Comparison of ENCODE assay signal across 9 cellular contexts in genomic region chr10:25933653-25934608, GRCh38. TPM values are rescaled to one million over a fixed set of nuclear protein-coding genes. Genes with fewer than 3 reads are reported as not detected.
A peak's percentile ranks its signal among the peaks of the same experiment; 100 is the strongest.
DNase-seq lines count a peak whose midpoint lies in the region; ATAC-seq and TF ChIP-seq lines count a peak whose summit lies in the region.
"Had no signal": no experiment of that assay in that cellular context is flagged by ENCODE, and none has a peak within 500 bp of the region (broad histone marks: within the 10 kb centered on the region; RNA-seq: fewer than 3 reads in every experiment).

TSS of gene MYO3A (plus strand) at chr10:25934229. CDS start at chr10:25952111, 17,882 bp downstream.

- intact Hi-C loops in Right ventricle myocardium inferior (cut with DNase I) (no loop called here), mucosa of descending colon (cut with DNase I, micrococcal nuclease) (no loop called here), vagina (cut with DNase I) (no loop called here)

- H3K36me3 ChIP-seq in cardiac muscle cell (no peaks in the 10 kb centered on the region), mucosa of descending colon (ENCODE audit: low read depth) (no peaks in the 10 kb centered on the region), vagina (no peaks in the 10 kb centered on the region), MG63 (no peaks in the 10 kb centered on the region)

- no peak for TF ChIP-seq POLR2A in vagina (IDR thresholded peaks at IDR 0.05)

- H3K9me3 ChIP-seq in cardiac muscle cell (ENCODE audit: low read depth) (no peaks in the 10 kb centered on the region), mucosa of descending colon (no peaks in the 10 kb centered on the region), vagina (no peaks in the 10 kb centered on the region), MG63 (no peaks in the 10 kb centered on the region)

- peak within 1 kb of the TSS; percentile 45 for H3K4me3 ChIP-seq in cardiac muscle cell
- no peak within 1 kb of the TSS for H3K4me3 ChIP-seq in mucosa of descending colon
- H3K4me3 ChIP-seq in vagina = peak within 1 kb of the TSS; percentile 39 to 44
- no peak within 1 kb of the TSS for H3K4me3 ChIP-seq in MG63

- no peaks in the 10 kb centered on the region for H3K36me3 Mint-ChIP-seq in brain

- peaks cover 29% of the 10 kb centered on the region for H3K4me1 Mint-ChIP-seq in brain

- DNase-seq in cardiac muscle cell (ENCODE audit: low read depth in 1 of 2, low spot score in 1 of 2) = peak; percentile 5 to 44
- no peak for DNase-seq in Right ventricle myocardium inferior (ENCODE audit: missing footprints)
- no peak for DNase-seq in mucosa of descending colon
- no peak for DNase-seq in vagina (ENCODE audit: extremely low spot score in 2 of 2)
- DNase-seq in MG63 = no peak
- DNase-seq in NCI-H1694 (lab: John Stamatoyannopoulos, UW) = no peak
- DNase-seq in NCI-H1048 (lab: John Stamatoyannopoulos, UW) = no peak

- H3K27me3 ChIP-seq in cardiac muscle cell = peaks cover 15% of the 10 kb centered on the region
- H3K27me3 ChIP-seq in vagina = no peaks in the 10 kb centered on the region
- H3K27me3 ChIP-seq in MG63 = peaks cover 53% of the 10 kb centered on the region

- H3K27me3 Mint-ChIP-seq in brain = peaks cover 15% of the 10 kb centered on the region

- H3K9me3 Mint-ChIP-seq in brain = peaks cover 0 to 10% (median 3%) of the 10 kb centered on the region in 5 experiments

- ATAC-seq in Right ventricle myocardium inferior (no peak), mucosa of descending colon (peak; percentile 14)

- no peak within 1 kb of the TSS for H3K27ac ChIP-seq in cardiac muscle cell
- H3K27ac ChIP-seq in vagina = no peak within 1 kb of the TSS
- H3K27ac ChIP-seq: epithelial cell of prostate had no signal

- TF ChIP-seq CTCF in cardiac muscle cell (IDR thresholded peaks at IDR 0.05; ENCODE audit: low read depth, low read length) = no peak
- TF ChIP-seq CTCF in brain (conservative IDR thresholded peaks at IDR 0.05) = no peak
- TF ChIP-seq CTCF in mucosa of descending colon (IDR thresholded peaks at IDR 0.05) = no peak
- TF ChIP-seq CTCF in vagina (IDR thresholded peaks at IDR 0.05) = no peak

- H3K27ac Mint-ChIP-seq in brain = peak within 1 kb of the TSS; percentile 61 to 99 (median 73)

- H3K4me3 Mint-ChIP-seq in brain = peak within 1 kb of the TSS; percentile 90 to 99 (median 92)

- no peaks in the 10 kb centered on the region for H3K4me1 ChIP-seq in cardiac muscle cell (ENCODE audit: low read depth)
- no peaks in the 10 kb centered on the region for H3K4me1 ChIP-seq in mucosa of descending colon (ENCODE audit: low read depth)
- H3K4me1 ChIP-seq in vagina = peaks cover 14% of the 10 kb centered on the region

RNA-seq across cellular contexts. Expression of gene MYO3A, which starts in this region (rescaled TPM):
- 1.2 and 5.9 TPM in 2 replicates for total RNA-seq in cardiac muscle cell
- polyA plus RNA-seq in cardiac muscle cell = 0.55 and 1.8 TPM in 2 replicates
- total RNA-seq in Right ventricle myocardium inferior = not detected
- 29.6 TPM for polyA plus RNA-seq in brain (ENCODE audit: insufficient read depth, low read depth, low replicate concordance)
- under 1 TPM; 0.12 to 0.29 (median 0.25) TPM for total RNA-seq in mucosa of descending colon
- total RNA-seq in vagina = 0.25 TPM
- total RNA-seq in MG63 (2014; rRNA removed; shearing (Covaris generic); ENCODE audit: low replicate concordance) = not detected in 2 replicates

Comparison
In these comparisons a context has a peak if more than half of its experiments do, and no peak if none do; other contexts are left out.
1. RNA of gene MYO3A (polyA plus RNA-seq): 29.6 TPM in brain (single experiment); 0.55 to 1.8 TPM in cardiac muscle cell; every median in the first group is over 10 times any median in the second.
2. DNase-seq: peak in cardiac muscle cell (2 of 2); none in Right ventricle myocardium inferior (single experiment), mucosa of descending colon (0 of 3), vagina (0 of 2), MG63 (single experiment), NCI-H1694 (single experiment) and NCI-H1048 (single experiment).
3. Peak in ATAC-seq in mucosa of descending colon; RNA of the gene not detected or under 1 TPM.
4. H3K4me3 ChIP-seq: peak in cardiac muscle cell (single experiment) and vagina (2 of 2); none in mucosa of descending colon (single experiment) and MG63 (single experiment).